In genomic region chr2:40346535-40347354, GRCh38 we compare ENCODE assay signal across 12 cellular contexts.
DNase-seq lines count a peak whose midpoint lies in the region; ATAC-seq and TF ChIP-seq lines count a peak whose summit lies in the region.
"Had no signal": no experiment of that assay in that cellular context is flagged by ENCODE, and none has a peak within 500 bp of the region (broad histone marks: within the 10 kb centered on the region; RNA-seq: fewer than 3 reads in every experiment).

No MANE protein-coding gene starts in this region.

- H3K9me3 Mint-ChIP-seq in activated T-helper 17 cell treated with anti-CD3 and anti-CD28 coated beads, Interleukin-2, amount 50 U/mL, for 72 hours: no peaks in the 10 kb centered on the region

- no peaks in the 10 kb centered on the region for H3K36me3 ChIP-seq in OCI-LY3 (replicated peaks; ENCODE audit: low read depth, low read length)
- no peaks in the 10 kb centered on the region for H3K36me3 ChIP-seq in mesenchymal stem cell (ENCODE audit: control insufficient read depth in 1 of 2, insufficient read depth in 2 of 2, low read depth in 1 of 2, low read length in 2 of 2)
- H3K36me3 ChIP-seq: ovary had no signal

- H3K27ac ChIP-seq in OCI-LY3 (ENCODE audit: low read length) (peak overlapping the region; percentile 31; the same call in 1 of the 2 replicates), mesenchymal stem cell (ENCODE audit: low read length, poor library complexity, severe bottlenecking) (peak overlapping the region; percentile 34)
- H3K27ac ChIP-seq: ovary, VCaP had no signal

- H3K79me1 ChIP-seq in mesenchymal stem cell (replicated peaks; ENCODE audit: low read length, poor library complexity, severe bottlenecking): peaks cover 2% of the 10 kb centered on the region

- H2BK5ac ChIP-seq in mesenchymal stem cell (ENCODE audit: low read depth, low read length, poor library complexity, severe bottlenecking): no peak overlapping the region

- 94% methylated on average over 3 of the region's 3 CpGs for WGBS in mesenchymal stem cell

- H2BK120ac ChIP-seq in mesenchymal stem cell (ENCODE audit: low read depth, low read length): no peak overlapping the region

- H3K4ac ChIP-seq in mesenchymal stem cell (ENCODE audit: low read depth in 1 of 2, low read length in 2 of 2): no peak overlapping the region

- H3K18ac ChIP-seq in mesenchymal stem cell (ENCODE audit: low read depth in 1 of 2, low read length in 2 of 2): peak overlapping the region; percentile 7 to 81

- peak overlapping the region; percentile 11 for H2AK5ac ChIP-seq in mesenchymal stem cell (ENCODE audit: low read length, severe bottlenecking)

- in situ Hi-C loops in GM13976 (cut with MboI; ENCODE audit: low sequenced_read_pairs, unreplicated experiment): no loop called here

- H3K27me3 Mint-ChIP-seq in activated T-helper 17 cell treated with anti-CD3 and anti-CD28 coated beads, Interleukin-2, amount 50 U/mL, for 72 hours: no peaks in the 10 kb centered on the region

- H3K14ac ChIP-seq in mesenchymal stem cell (ENCODE audit: low read length in 2 of 2): no peak overlapping the region

- H2BK15ac ChIP-seq in mesenchymal stem cell (ENCODE audit: low read depth, poor library complexity, severe bottlenecking): no peak overlapping the region

- TF ChIP-seq CTCF in AG10803 (conservative IDR thresholded peaks at IDR 0.05; ENCODE audit: low read length) (no peak), OCI-LY3 (IDR thresholded peaks at IDR 0.05; ENCODE audit: low read depth, low read length) (no peak), GM13976 (IDR thresholded peaks at IDR 0.05; ENCODE audit: borderline replicate concordance, control extremely low read depth, extremely low read depth, insufficient read depth, missing control alignments) (no peak)

- H3K27me3 ChIP-seq in OCI-LY3 (ENCODE audit: low read depth, low read length): no peaks in the 10 kb centered on the region
- no peaks in the 10 kb centered on the region for H3K27me3 ChIP-seq in mesenchymal stem cell (ENCODE audit: control insufficient read depth in 1 of 2, insufficient read depth in 1 of 2, low read length in 2 of 2)
- H3K27me3 ChIP-seq: ovary had no signal

- H3K4me2 ChIP-seq in OCI-LY3 (ENCODE audit: low read length) (peak overlapping the region; percentile 35), mesenchymal stem cell (ENCODE audit: low read length, poor library complexity, severe bottlenecking) (no peak overlapping the region)

- peak overlapping the region in 1 of 2 experiments; percentile 84 for H2BK12ac ChIP-seq in mesenchymal stem cell (ENCODE audit: low read length in 2 of 2)

- no peaks in the 10 kb centered on the region for H4K20me1 ChIP-seq in OCI-LY3 (ENCODE audit: insufficient read depth, low read length)

- H3K4me3 Mint-ChIP-seq in activated T-helper 17 cell treated with anti-CD3 and anti-CD28 coated beads, Interleukin-2, amount 50 U/mL, for 72 hours: no peak overlapping the region

- H3K23ac ChIP-seq in mesenchymal stem cell (ENCODE audit: low read length in 2 of 2): no peak overlapping the region

- H3K9me3 ChIP-seq in OCI-LY3 (ENCODE audit: insufficient read depth, low read length): no peaks in the 10 kb centered on the region
- H3K9me3 ChIP-seq in mesenchymal stem cell (ENCODE audit: control insufficient read depth, low read length): no peaks in the 10 kb centered on the region
- H3K9me3 ChIP-seq: ovary had no signal

- no peak overlapping the region for H3K27ac Mint-ChIP-seq in activated T-helper 17 cell treated with anti-CD3 and anti-CD28 coated beads, Interleukin-2, amount 50 U/mL, for 72 hours

- H4K8ac ChIP-seq in mesenchymal stem cell (ENCODE audit: low read length): peak overlapping the region; percentile 13

- peaks cover 35% of the 10 kb centered on the region for H3K4me1 ChIP-seq in OCI-LY3 (ENCODE audit: low read length)
- peaks cover 8% of the 10 kb centered on the region for H3K4me1 ChIP-seq in mesenchymal stem cell (ENCODE audit: control insufficient read depth, insufficient read depth, low read depth, low read length)

- no peaks in the 10 kb centered on the region for H3K79me2 ChIP-seq in OCI-LY3 (ENCODE audit: low read length)

- peak; percentile 77 for ATAC-seq in GM21529 (IDR thresholded peaks at IDR 0.05; ENCODE audit: unreplicated experiment)
- ATAC-seq in activated T-helper 17 cell treated with anti-CD3 and anti-CD28 coated beads, Interleukin-2, amount 50 U/mL, for 72 hours (replicated peaks): no peak

- no peak overlapping the region for H3K9ac ChIP-seq in OCI-LY3 (ENCODE audit: low read length)
- no peak overlapping the region for H3K9ac ChIP-seq in mesenchymal stem cell (ENCODE audit: low read length)

- H3K4me3 ChIP-seq in AG10803 (ENCODE audit: low read length) (no peak overlapping the region), OCI-LY3 (ENCODE audit: low read length) (no peak overlapping the region), mesenchymal stem cell (ENCODE audit: insufficient read depth in 1 of 2, low read depth in 1 of 2, low read length in 2 of 2) (peak overlapping the region in 1 of 2 experiments; percentile 5)
- H3K4me3 ChIP-seq: ovary had no signal

- no peaks in the 10 kb centered on the region for H3K4me1 Mint-ChIP-seq in activated T-helper 17 cell treated with anti-CD3 and anti-CD28 coated beads, Interleukin-2, amount 50 U/mL, for 72 hours

- H4K91ac ChIP-seq in mesenchymal stem cell (ENCODE audit: low read length): peak overlapping the region; percentile 67

- DNase-seq in AG10803 (ENCODE audit: low read depth) (peak; percentile 89), mesenchymal stem cell (peak; percentile 42), GM13976 (ENCODE audit: low spot score) (no peak), HCEC 1CT (no peak)
- no peak for DNase-seq in activated naive CD4-positive, alpha-beta T cell treated with anti-CD3 and anti-CD28 coated beads, Interleukin-2, amount 50 U/mL, for 16 hours
- DNase-seq: AML-193, NCI-H526 treated with DMSO at 0.1 percent for 48 hours had no signal

- H3K36me3 Mint-ChIP-seq in activated T-helper 17 cell treated with anti-CD3 and anti-CD28 coated beads, Interleukin-2, amount 50 U/mL, for 72 hours (ENCODE audit: low read depth): no peaks in the 10 kb centered on the region

- H2AFZ ChIP-seq in OCI-LY3 (ENCODE audit: low read depth, low read length): no peak overlapping the region
- H2AFZ ChIP-seq in mesenchymal stem cell (ENCODE audit: low read depth, low read length): no peak overlapping the region

Comparison
In these comparisons a context has a peak if more than half of its experiments do, and no peak if none do; other contexts are left out.
1. DNase-seq: peak in AG10803 (single experiment) and mesenchymal stem cell (single experiment); none in GM13976 (single experiment), activated naive CD4-positive, alpha-beta T cell treated with anti-CD3 and anti-CD28 coated beads, Interleukin-2, amount 50 U/mL, for 16 hours (single experiment) and HCEC 1CT (single experiment).